In the genomic region with DNA sequence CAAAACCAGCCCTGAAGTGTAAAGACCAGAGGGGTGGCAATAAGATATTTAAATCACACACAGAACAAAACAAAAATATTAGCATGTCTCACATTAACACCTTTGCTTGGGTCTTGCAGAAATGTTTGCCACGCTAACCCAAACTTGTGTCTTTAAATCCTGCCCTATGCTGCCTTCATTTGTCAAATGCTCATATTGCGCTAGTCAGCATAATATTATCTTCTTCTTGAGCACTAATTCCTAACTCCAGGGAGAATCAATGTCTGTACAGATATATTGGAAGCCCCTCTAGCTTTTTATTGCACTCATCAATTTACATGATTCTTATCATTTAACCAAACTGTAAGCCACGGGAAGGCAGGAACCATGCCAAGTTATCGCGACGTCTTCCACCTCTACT, we compare ENCODE assay signal across 32 cellular contexts.
"Had no signal": no experiment of that assay in that cellular context is flagged by ENCODE, and none has a peak within 500 bp of the region (broad histone marks: within the 10 kb centered on the region; RNA-seq: fewer than 3 reads in every experiment).

No MANE protein-coding gene starts in this region.

- H3K4me1 ChIP-seq: adrenal gland, body of pancreas, breast epithelium had no signal

- H3K4me3 ChIP-seq: adrenal gland, body of pancreas, breast epithelium had no signal

- H3K9me3 ChIP-seq: adrenal gland, body of pancreas, breast epithelium had no signal

- FAIRE-seq: TTC549 had no signal

- H3K27me3 ChIP-seq: adrenal gland, body of pancreas, brain microvascular endothelial cell had no signal

- DNase-seq: activated B cell treated with CpG ODN at 0.5 μM for 24 hours; activated CD4-positive, alpha-beta memory T cell treated with anti-CD3 and anti-CD28 coated beads for 36 hours; activated CD4-positive, alpha-beta T cell treated with anti-CD3 and anti-CD28 coated beads for 4 hours; activated CD4-positive, alpha-beta T cell treated with anti-CD3 and anti-CD28 coated beads, Interleukin-2, amount 10 ng/mL, durations not matched to agents 24 days and 14 days; activated CD4-positive, alpha-beta T cell treated with anti-CD3 and anti-CD28 coated beads, Interleukin-2, amount 50 U/mL, for 1 hour; activated CD4-positive, alpha-beta T cell treated with anti-CD3 and anti-CD28 coated beads, Interleukin-2, amount 50 U/mL, for 4 hours; activated CD4-positive, CD25-positive, alpha-beta regulatory T cell treated with anti-CD3 and anti-CD28 coated beads, Interleukin-2, amount 50 U/mL, for 72 hours; activated CD8-positive, alpha-beta memory T cell treated with anti-CD3 and anti-CD28 coated beads, Interleukin-2, amount 50 U/mL, for 4 hours; activated CD8-positive, alpha-beta T cell treated with anti-CD3 and anti-CD28 coated beads for 36 hours; activated effector memory CD4-positive, alpha-beta T cell treated with anti-CD3 and anti-CD28 coated beads, Interleukin-2, amount 50 U/mL, for 16 hours; activated gamma-delta T cell treated with Interleukin-2 at 50 U/mL for 16 hours; activated naive CD4-positive, alpha-beta T cell; activated naive CD4-positive, alpha-beta T cell treated with anti-CD3 and anti-CD28 coated beads for 36 hours; activated naive CD4-positive, alpha-beta T cell treated with anti-CD3 and anti-CD28 coated beads, Interleukin-2, amount 50 U/mL, for 16 hours; activated naive CD8-positive, alpha-beta T cell treated with anti-CD3 and anti-CD28 coated beads for 36 hours; activated T-cell treated with anti-CD3 and anti-CD28 coated beads for 4 hours; activated T-cell treated with anti-CD3 and anti-CD28 coated beads, Interleukin-2, amount 50 U/mL, for 1 hour; activated T-cell treated with anti-CD3 and anti-CD28 coated beads, Interleukin-2, amount 50 U/mL, for 4 hours; activated T-cell treated with anti-CD3 and anti-CD28 coated beads, Interleukin-2, amount 50 U/mL, for 72 hours; adrenal gland; amniotic stem cell; aorta; body of pancreas; brain microvascular endothelial cell; central memory CD4-positive, alpha-beta T cell; T-helper 2 cell; T-helper 9 cell had no signal

- H3K27ac ChIP-seq: adrenal gland, body of pancreas, brain microvascular endothelial cell, breast epithelium, VCaP had no signal

- ATAC-seq: activated CD8-positive, alpha-beta T cell treated with anti-CD3 and anti-CD28 coated beads for 36 hours; activated naive CD4-positive, alpha-beta T cell treated with anti-CD3 and anti-CD28 coated beads, Interleukin-2, amount 50 U/mL, for 72 hours; activated T-cell treated with anti-CD3 and anti-CD28 coated beads, Interleukin-2, amount 50 U/mL, for 4 hours; activated T-cell treated with anti-CD3 and anti-CD28 coated beads, Interleukin-2, amount 50 U/mL, for 72 hours; activated T-helper 17 cell treated with anti-CD3 and anti-CD28 coated beads, Interleukin-2, amount 50 U/mL, for 72 hours; body of pancreas had no signal

- H3K36me3 ChIP-seq: adrenal gland, brain microvascular endothelial cell, breast epithelium had no signal
